Comparison of ENCODE assay signal across 21 cellular contexts in the genomic region with DNA sequence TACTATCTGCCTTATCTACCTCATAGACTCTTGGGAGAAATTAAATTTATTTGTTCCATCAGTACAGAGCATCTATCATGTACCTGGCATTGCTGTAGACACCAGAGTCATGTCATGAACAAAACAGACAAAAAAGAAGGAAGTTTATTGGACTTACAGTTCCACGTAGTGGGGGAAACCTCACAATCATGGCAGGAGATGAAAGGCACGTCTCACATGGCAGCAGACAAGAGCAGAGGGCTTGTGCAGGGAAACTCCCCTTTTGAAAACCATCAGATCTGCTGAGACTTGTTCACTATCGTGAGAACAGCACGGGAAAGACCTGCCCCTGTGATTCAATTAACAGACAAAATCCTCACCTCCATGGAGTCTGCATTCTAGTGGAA. TPM values are rescaled to one million over a fixed set of nuclear protein-coding genes. Genes with fewer than 3 reads are reported as not detected.
A peak's percentile ranks its signal among the peaks of the same experiment; 100 is the strongest.
DNase-seq lines count a peak whose midpoint lies in the region; ATAC-seq and TF ChIP-seq lines count a peak whose summit lies in the region.
"Had no signal": no experiment of that assay in that cellular context is flagged by ENCODE, and none has a peak within 500 bp of the region (broad histone marks: within the 10 kb centered on the region; RNA-seq: fewer than 3 reads in every experiment).

No MANE protein-coding gene starts in this region.

- no peak for ATAC-seq in activated CD8-positive, alpha-beta memory T cell treated with anti-CD3 and anti-CD28 coated beads, Interleukin-2, amount 10 ng/mL, durations not matched to agents 7 days and 5 days
- ATAC-seq in activated T-helper 17 cell treated with anti-CD3 and anti-CD28 coated beads, Interleukin-2, amount 50 U/mL, for 72 hours (replicated peaks) = peak; percentile 70
- ATAC-seq in GM21786 (IDR thresholded peaks at IDR 0.05; ENCODE audit: unreplicated experiment) = no peak
- ATAC-seq: effector memory CD8-positive, alpha-beta T cell; gastrocnemius medialis had no signal

- no peaks in the 10 kb centered on the region for H3K9me3 ChIP-seq in HEK293 (ENCODE audit: control insufficient read depth, insufficient read depth, low read depth, low read length)
- H3K9me3 ChIP-seq: adrenal gland, BE2C, esophagus muscularis mucosa, gastrocnemius medialis, SK-N-SH, transverse colon had no signal

- POLR2A ChIA-PET in HEK293 (lab: Yijun Ruan, JAX) = no interaction called here

- H3K4me1 Mint-ChIP-seq in activated CD8-positive, alpha-beta memory T cell treated with anti-CD3 and anti-CD28 coated beads, Interleukin-2, amount 10 ng/mL, durations not matched to agents 7 days and 5 days = peaks cover 16% of the 10 kb centered on the region
- peaks cover 14% of the 10 kb centered on the region for H3K4me1 Mint-ChIP-seq in activated T-helper 17 cell treated with anti-CD3 and anti-CD28 coated beads, Interleukin-2, amount 50 U/mL, for 72 hours

- intact Hi-C loops in posterior vena cava (cut with DNase I) = no loop called here

- H3K9me3 Mint-ChIP-seq in activated CD8-positive, alpha-beta memory T cell treated with anti-CD3 and anti-CD28 coated beads, Interleukin-2, amount 10 ng/mL, durations not matched to agents 7 days and 5 days (ENCODE audit: low read depth) = peaks cover 16% of the 10 kb centered on the region
- peaks cover 14% of the 10 kb centered on the region for H3K9me3 Mint-ChIP-seq in activated T-helper 17 cell treated with anti-CD3 and anti-CD28 coated beads, Interleukin-2, amount 50 U/mL, for 72 hours

- no peaks in the 10 kb centered on the region for H3K36me3 ChIP-seq in HEK293 (ENCODE audit: control insufficient read depth in 2 of 2, insufficient read depth in 1 of 2, low read length in 2 of 2)
- H3K36me3 ChIP-seq: adrenal gland, BE2C, esophagus muscularis mucosa, gastrocnemius medialis, transverse colon had no signal

- TF ChIP-seq CTCF in HEK293 (tag by site-specific recombination; IDR thresholded peaks at IDR 0.05) = no peak

- CTCF ChIA-PET in activated CD8-positive, alpha-beta memory T cell treated with anti-CD3 and anti-CD28 coated beads, Interleukin-2, amount 10 ng/mL, durations not matched to agents 7 days and 5 days (lab: Charles Lee) = no interaction called here
- CTCF ChIA-PET in HEK293 (lab: Yijun Ruan, JAX) = no interaction called here

- DNase-seq in activated CD8-positive, alpha-beta memory T cell treated with anti-CD3 and anti-CD28 coated beads, Interleukin-2, amount 10 ng/mL, durations not matched to agents 7 days and 5 days = no peak
- DNase-seq in activated CD8-positive, alpha-beta memory T cell treated with anti-CD3 and anti-CD28 coated beads, Interleukin-2, amount 50 U/mL, for 4 hours = no peak
- peak; percentile 13 for DNase-seq in posterior vena cava (ENCODE audit: low spot score)
- DNase-seq in NCI-H345 (lab: John Stamatoyannopoulos, UW) = no peak
- DNase-seq in NCI-H2227 (lab: John Stamatoyannopoulos, UW; ENCODE audit: unreplicated experiment) = no peak
- DNase-seq: adrenal gland; BE2C; DND-41; effector memory CD8-positive, alpha-beta T cell; gastrocnemius medialis; islet precursor cell; NCI-H1694 treated with DMSO at 0.1 percent for 48 hours; NCI-H69; RPMI8226; SK-N-SH; transverse colon had no signal

- H3K27ac Mint-ChIP-seq in activated CD8-positive, alpha-beta memory T cell treated with anti-CD3 and anti-CD28 coated beads, Interleukin-2, amount 10 ng/mL, durations not matched to agents 7 days and 5 days = peak overlapping the region; percentile 60
- H3K27ac Mint-ChIP-seq in activated T-helper 17 cell treated with anti-CD3 and anti-CD28 coated beads, Interleukin-2, amount 50 U/mL, for 72 hours = peak overlapping the region; percentile 97
- H3K27ac Mint-ChIP-seq: effector memory CD8-positive, alpha-beta T cell; progenitor cell of endocrine pancreas had no signal

- H3K4me3 ChIP-seq in HEK293 (ENCODE audit: low read depth, low read length) = no peak overlapping the region
- H3K4me3 ChIP-seq: adrenal gland, esophagus muscularis mucosa, gastrocnemius medialis, transverse colon had no signal

- no peaks in the 10 kb centered on the region for H3K4me1 ChIP-seq in HEK293 (ENCODE audit: control insufficient read depth, insufficient read depth, low read length)
- H3K4me1 ChIP-seq: BE2C, gastrocnemius medialis had no signal

- no peaks in the 10 kb centered on the region for H3K27me3 Mint-ChIP-seq in activated CD8-positive, alpha-beta memory T cell treated with anti-CD3 and anti-CD28 coated beads, Interleukin-2, amount 10 ng/mL, durations not matched to agents 7 days and 5 days
- no peaks in the 10 kb centered on the region for H3K27me3 Mint-ChIP-seq in activated T-helper 17 cell treated with anti-CD3 and anti-CD28 coated beads, Interleukin-2, amount 50 U/mL, for 72 hours
- H3K27me3 Mint-ChIP-seq: effector memory CD8-positive, alpha-beta T cell; progenitor cell of endocrine pancreas had no signal

- no peak overlapping the region for H3K4me3 Mint-ChIP-seq in activated CD8-positive, alpha-beta memory T cell treated with anti-CD3 and anti-CD28 coated beads, Interleukin-2, amount 10 ng/mL, durations not matched to agents 7 days and 5 days
- H3K4me3 Mint-ChIP-seq in activated T-helper 17 cell treated with anti-CD3 and anti-CD28 coated beads, Interleukin-2, amount 50 U/mL, for 72 hours = peak overlapping the region; percentile 78
- H3K4me3 Mint-ChIP-seq: effector memory CD8-positive, alpha-beta T cell had no signal

- H3K27ac ChIP-seq in HEK293 (ENCODE audit: extremely low read depth, low read depth, low read length) = no peak overlapping the region
- H3K27ac ChIP-seq: adrenal gland, esophagus muscularis mucosa, gastrocnemius medialis, transverse colon had no signal

- peaks cover 17% of the 10 kb centered on the region for H3K36me3 Mint-ChIP-seq in activated CD8-positive, alpha-beta memory T cell treated with anti-CD3 and anti-CD28 coated beads, Interleukin-2, amount 10 ng/mL, durations not matched to agents 7 days and 5 days
- H3K36me3 Mint-ChIP-seq in activated T-helper 17 cell treated with anti-CD3 and anti-CD28 coated beads, Interleukin-2, amount 50 U/mL, for 72 hours (ENCODE audit: low read depth) = peaks cover 6% of the 10 kb centered on the region

TF ChIP-seq in HEK293, 187 proteins besides CTCF, POLR2A, EP300 and RAD21:
- TF ChIP-seq ZNF341 (tag by site-specific recombination; IDR thresholded peaks at IDR 0.05; ENCODE audit: low read depth) = no peak
- TF ChIP-seq SETDB1 (IDR thresholded peaks at IDR 0.05; ENCODE audit: insufficient read length, low read length) = peak; percentile 81
- TF ChIP-seq, protein P1, sequence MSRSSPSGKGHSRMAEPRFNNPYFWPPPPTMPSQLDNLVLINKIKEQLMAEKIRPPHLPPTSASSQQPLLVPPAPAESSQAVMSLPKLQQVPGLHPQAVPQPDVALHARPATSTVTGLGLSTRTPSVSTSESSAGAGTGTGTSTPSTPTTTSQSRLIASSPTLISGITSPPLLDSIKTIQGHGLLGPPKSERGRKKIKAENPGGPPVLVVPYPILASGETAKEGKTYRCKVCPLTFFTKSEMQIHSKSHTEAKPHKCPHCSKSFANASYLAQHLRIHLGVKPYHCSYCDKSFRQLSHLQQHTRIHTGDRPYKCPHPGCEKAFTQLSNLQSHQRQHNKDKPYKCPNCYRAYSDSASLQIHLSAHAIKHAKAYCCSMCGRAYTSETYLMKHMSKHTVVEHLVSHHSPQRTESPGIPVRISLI (tag by site-specific recombination; IDR thresholded peaks at IDR 0.05) = no peak
- TF ChIP-seq ZNF391 (tag by site-specific recombination; IDR thresholded peaks at IDR 0.05; ENCODE audit: borderline replicate concordance, low read depth) = no peak

RNA-seq across cellular contexts. Expression of a gene that starts 25.6 kb away (rescaled TPM):
- total RNA-seq in activated CD8-positive, alpha-beta memory T cell treated with anti-CD3 and anti-CD28 coated beads, Interleukin-2, amount 10 ng/mL, durations not matched to agents 7 days and 5 days = 10 to 100 TPM; 58.4 to 74.4 TPM
- total RNA-seq in activated T-helper 17 cell treated with anti-CD3 and anti-CD28 coated beads, Interleukin-2, amount 50 U/mL, for 72 hours = 10 to 100 TPM; 58.0 to 74.0 TPM
- 10 to 100 TPM; 46.8 to 48.4 TPM for total RNA-seq in posterior vena cava
